ENCODE assay signal across 20 cellular contexts in genomic region chr6:143838395-143838794, GRCh38. TPM values are rescaled to one million over a fixed set of nuclear protein-coding genes. Genes with fewer than 3 reads are reported as not detected.
DNase-seq lines count a peak whose midpoint lies in the region; FAIRE-seq and TF ChIP-seq lines count a peak whose summit lies in the region.
"Had no signal": no experiment of that assay in that cellular context is flagged by ENCODE, and none has a peak within 500 bp of the region (broad histone marks: within the 10 kb centered on the region; RNA-seq: fewer than 3 reads in every experiment).

No MANE protein-coding gene starts in this region.

- H3K9me3 Mint-ChIP-seq in nephron, result no peaks in the 10 kb centered on the region

- peak overlapping the region; percentile 53 to 99 (median 86) for H3K27ac Mint-ChIP-seq in nephron

- no peaks in the 10 kb centered on the region for H3K27me3 Mint-ChIP-seq in nephron (ENCODE audit: low read depth)

- no peaks in the 10 kb centered on the region for H3K36me3 Mint-ChIP-seq in nephron (ENCODE audit: low read depth)

- no peaks in the 10 kb centered on the region for H3K36me3 ChIP-seq in colonic mucosa

- TF ChIP-seq CTCF in colonic mucosa (IDR thresholded peaks at IDR 0.05) (no peak), nephron (IDR thresholded peaks at IDR 0.05; ENCODE audit: unreplicated experiment in 3 of 3) (no peak)

- peaks cover 30% of the 10 kb centered on the region for H3K4me1 Mint-ChIP-seq in nephron

- no peak for FAIRE-seq in GM12892 (lab: Jason Lieb, UNC)
- FAIRE-seq: H54 had no signal

- intact Hi-C loops in colonic mucosa (cut with DNase I), result no loop called here

- no peak for TF ChIP-seq POLR2A in GM12892 (IDR thresholded peaks at IDR 0.05; ENCODE audit: low read depth, low read length)

- no peaks in the 10 kb centered on the region for H3K27me3 ChIP-seq in colonic mucosa

- H3K27ac ChIP-seq in colonic mucosa, result no peak overlapping the region
- H3K27ac ChIP-seq: C4-2B had no signal

- no peaks in the 10 kb centered on the region for H3K9me3 ChIP-seq in colonic mucosa

- H3K9ac ChIP-seq in colonic mucosa (ENCODE audit: low read depth in 2 of 2, low read length in 2 of 2), result no peak overlapping the region

- H3K4me3 ChIP-seq in colonic mucosa, result no peak overlapping the region

- peak; percentile 78 for DNase-seq in NOMO-1 treated with dmso at 0.1 percent for 144 hours (lab: John Stamatoyannopoulos, UW; ENCODE audit: unreplicated experiment)
- peak; percentile 61 for DNase-seq in colonic mucosa
- no peak for DNase-seq in SIG-M5 treated with dmso at 0.1 percent for 504 hours (lab: John Stamatoyannopoulos, UW; ENCODE audit: unreplicated experiment)
- DNase-seq in germinal center (ENCODE audit: low spot score), result no peak
- no peak for DNase-seq in GM12892 (ENCODE audit: insufficient read length)
- no peak for DNase-seq in medulla oblongata (ENCODE audit: extremely low spot score)
- DNase-seq: AML-193, DMS79 treated with DMSO at 0.1 percent for 48 hours, IMR-90, Karpas-422, MM.1S, NCI-H1092 treated with DMSO at 0.1 percent for 48 hours, NCI-H146, NCI-H2029 treated with DMSO at 0.1 percent for 48 hours, NCI-H2171, NCI-H526 had no signal

- H3K4me3 Mint-ChIP-seq in nephron, result no peak overlapping the region

- no peaks in the 10 kb centered on the region for H3K4me1 ChIP-seq in colonic mucosa

RNA-seq across cellular contexts. Expression of gene LTV1, which starts 4.7 kb away (rescaled TPM):
- total RNA-seq in colonic mucosa, result 10 to 100 TPM; 11.0 to 17.4 TPM
- 33.7 TPM for polyA plus RNA-seq in GM12892 (2012; ENCODE audit: missing spikeins)

RNA-seq across cellular contexts. Expression of gene ZC2HC1B, which starts 25.9 kb away (rescaled TPM):
- total RNA-seq in colonic mucosa, result not detected
- polyA plus RNA-seq in GM12892 (2012; ENCODE audit: missing spikeins), result not detected
- total RNA-seq: IMR-90, SK-MEL-5 had no signal
- polyA plus RNA-seq: IMR-90 had no signal

Comparison
In these comparisons a context has a peak if more than half of its experiments do, and no peak if none do; other contexts are left out.
1. DNase-seq: peak in NOMO-1 treated with dmso at 0.1 percent for 144 hours (single experiment) and colonic mucosa (single experiment); none in SIG-M5 treated with dmso at 0.1 percent for 504 hours (single experiment), germinal center (single experiment), GM12892 (single experiment) and medulla oblongata (single experiment).